13 cellular contexts compared by ENCODE assay signal in the genomic region with DNA sequence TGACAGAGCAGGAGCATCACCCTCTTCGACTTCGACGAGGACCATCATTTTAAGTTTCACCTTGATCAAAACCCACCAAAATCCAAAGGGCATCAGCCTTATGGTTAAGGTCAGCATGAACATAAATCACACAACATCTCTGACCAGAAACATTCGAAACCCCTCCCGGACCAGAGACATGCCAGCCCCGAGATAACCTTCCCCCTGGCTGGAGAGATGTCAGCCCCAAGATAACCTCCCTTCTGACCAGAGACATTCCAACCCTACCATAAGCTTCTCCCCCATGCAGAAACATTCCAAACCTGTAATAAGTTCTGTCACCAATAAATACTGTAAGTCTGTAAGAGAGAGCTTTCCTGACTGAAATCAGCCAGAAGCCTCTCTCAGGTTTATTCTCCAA.
"Had no signal": no experiment of that assay in that cellular context is flagged by ENCODE, and none has a peak within 500 bp of the region (broad histone marks: within the 10 kb centered on the region; RNA-seq: fewer than 3 reads in every experiment).

No MANE protein-coding gene starts in this region.

- FAIRE-seq: colon had no signal

- H3K36me3 ChIP-seq: adrenal gland, thyroid gland, uterus had no signal

- H3K4me3 Mint-ChIP-seq: activated naive CD4-positive, alpha-beta T cell treated with anti-CD3 and anti-CD28 coated beads, Interleukin-2, amount 10 ng/mL, durations not matched to agents 7 days and 5 days; stimulated activated effector memory CD8-positive, alpha-beta T cell treated with anti-CD3 and anti-CD28 coated beads, Interleukin-12 subunit alpha, Interleukin-12 subunit beta, amount 100 ng/mL, for 72 hours had no signal

- H3K27ac ChIP-seq: adrenal gland, parathyroid adenoma, thyroid gland, uterus had no signal

- H3K27me3 Mint-ChIP-seq: activated naive CD4-positive, alpha-beta T cell treated with anti-CD3 and anti-CD28 coated beads, Interleukin-2, amount 10 ng/mL, durations not matched to agents 7 days and 5 days had no signal

- H3K4me1 ChIP-seq: uterus had no signal

- H3K4me3 ChIP-seq: adrenal gland, thyroid gland, uterus had no signal

- H2AFZ ChIP-seq: parathyroid adenoma had no signal

- ATAC-seq: stimulated activated effector memory CD8-positive, alpha-beta T cell treated with anti-CD3 and anti-CD28 coated beads, Interleukin-12 subunit alpha, Interleukin-12 subunit beta, amount 100 ng/mL, for 72 hours had no signal

- H3K9me3 ChIP-seq: adrenal gland, thyroid gland, uterus had no signal

- H3K27me3 ChIP-seq: adrenal gland, thyroid gland, uterus had no signal

- H3K27ac Mint-ChIP-seq: activated naive CD4-positive, alpha-beta T cell treated with anti-CD3 and anti-CD28 coated beads, Interleukin-2, amount 10 ng/mL, durations not matched to agents 7 days and 5 days; stimulated activated effector memory CD8-positive, alpha-beta T cell treated with anti-CD3 and anti-CD28 coated beads, Interleukin-12 subunit alpha, Interleukin-12 subunit beta, amount 100 ng/mL, for 72 hours had no signal

- H3K9ac ChIP-seq: parathyroid adenoma had no signal

- H3K9me3 Mint-ChIP-seq: activated naive CD4-positive, alpha-beta T cell treated with anti-CD3 and anti-CD28 coated beads, Interleukin-2, amount 10 ng/mL, durations not matched to agents 7 days and 5 days; stimulated activated effector memory CD8-positive, alpha-beta T cell treated with anti-CD3 and anti-CD28 coated beads, Interleukin-12 subunit alpha, Interleukin-12 subunit beta, amount 100 ng/mL, for 72 hours had no signal

- DNase-seq: activated CD4-positive, alpha-beta T cell treated with anti-CD3 and anti-CD28 coated beads for 1 hour; activated CD4-positive, alpha-beta T cell treated with anti-CD3 and anti-CD28 coated beads, Interleukin-2, amount 50 U/mL, for 48 hours; activated naive CD4-positive, alpha-beta T cell treated with anti-CD3 and anti-CD28 coated beads, Interleukin-2, amount 10 ng/mL, durations not matched to agents 7 days and 5 days; adrenal gland; foreskin fibroblast; midbrain; retina; T-helper 2 cell; thyroid gland; uterus had no signal
